ENCODE assay signal across 22 cellular contexts in the genomic region with DNA sequence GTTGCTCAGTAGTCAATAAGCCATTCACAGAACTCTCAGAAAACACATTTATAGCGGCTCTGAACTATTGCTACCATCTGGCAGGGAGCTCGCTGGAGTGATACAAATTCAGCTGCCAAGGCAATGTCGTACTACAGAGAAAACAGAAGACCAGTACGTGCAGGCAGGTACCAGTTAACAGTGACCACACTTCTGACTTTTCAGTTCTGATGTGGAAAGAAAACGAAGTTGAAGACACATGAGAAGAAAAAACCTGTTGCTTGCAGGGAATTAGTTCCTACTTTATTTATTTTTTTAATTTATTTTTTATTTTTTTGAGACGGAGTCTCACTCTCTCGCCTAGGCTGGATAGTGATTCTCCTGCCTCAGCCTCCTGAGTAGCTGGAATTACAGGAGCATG.
DNase-seq lines count a peak whose midpoint lies in the region; ATAC-seq, FAIRE-seq and TF ChIP-seq lines count a peak whose summit lies in the region.
"Had no signal": no experiment of that assay in that cellular context is flagged by ENCODE, and none has a peak within 500 bp of the region (broad histone marks: within the 10 kb centered on the region; RNA-seq: fewer than 3 reads in every experiment).

No MANE protein-coding gene starts in this region.

- POLR2A ChIA-PET in HEK293 (lab: Yijun Ruan, JAX), result no interaction called here

- CTCF ChIA-PET in HEK293 (lab: Yijun Ruan, JAX), result interaction anchor here (0.6 to 1.0 kb wide), 2 partner anchors 168 to 710 kb away, joined by 3 to 5 read pairs; no protein-coding TSS in a partner anchor

- TF ChIP-seq CTCF in HEK293 (tag by site-specific recombination; IDR thresholded peaks at IDR 0.05) (no peak), coronary artery (IDR thresholded peaks at IDR 0.05) (no peak)

- H3K4me3 ChIP-seq in HEK293 (ENCODE audit: low read depth, low read length) (no peak overlapping the region), coronary artery (no peak overlapping the region)
- H3K4me3 ChIP-seq: BLaER1, GM23338 had no signal

- H3K4me1 ChIP-seq in HEK293 (ENCODE audit: control insufficient read depth, insufficient read depth, low read length), result no peaks in the 10 kb centered on the region
- H3K4me1 ChIP-seq: BLaER1 had no signal

- H3K9me3 Mint-ChIP-seq in stimulated activated naive CD8-positive, alpha-beta T cell treated with anti-CD3 and anti-CD28 coated beads, Interleukin-15, amount 100 ng/mL, for 72 hours, result no peaks in the 10 kb centered on the region
- H3K9me3 Mint-ChIP-seq: CD4-positive, CD25-positive, alpha-beta regulatory T cell; CD8-positive, alpha-beta T cell; GM23338; H9; HFFc6 had no signal

- H3K27ac ChIP-seq in HEK293 (ENCODE audit: extremely low read depth, low read depth, low read length), result no peak overlapping the region
- no peak overlapping the region for H3K27ac ChIP-seq in coronary artery
- H3K27ac ChIP-seq: 22Rv1, BLaER1, C4-2B had no signal

- DNase-seq in DMS 273 (lab: John Stamatoyannopoulos, UW; ENCODE audit: unreplicated experiment) (peak; percentile 25), DMS 273 treated with DMSO at 0.1 percent for 48 hours (lab: John Stamatoyannopoulos, UW) (no peak), coronary artery (ENCODE audit: low spot score) (peak; percentile 5), frontal cortex (ENCODE audit: low spot score in 2 of 2) (no peak)
- DNase-seq in stimulated activated naive CD8-positive, alpha-beta T cell treated with anti-CD3 and anti-CD28 coated beads, Interleukin-15, amount 100 ng/mL, for 72 hours, result no peak
- DNase-seq: Caco-2; CD4-positive, CD25-positive, alpha-beta regulatory T cell; CD8-positive, alpha-beta T cell; DMS53; DMS79 treated with DMSO at 0.1 percent for 48 hours; GF-D8; H9; HFFc6 had no signal

- no peaks in the 10 kb centered on the region for H3K9me3 ChIP-seq in HEK293 (ENCODE audit: control insufficient read depth, insufficient read depth, low read depth, low read length)
- H3K9me3 ChIP-seq: BLaER1, Caco-2 had no signal

- no peaks in the 10 kb centered on the region for H3K27me3 Mint-ChIP-seq in stimulated activated naive CD8-positive, alpha-beta T cell treated with anti-CD3 and anti-CD28 coated beads, Interleukin-15, amount 100 ng/mL, for 72 hours
- H3K27me3 Mint-ChIP-seq: B cell had no signal

- no peak for ATAC-seq in stimulated activated naive CD8-positive, alpha-beta T cell treated with anti-CD3 and anti-CD28 coated beads, Interleukin-15, amount 100 ng/mL, for 72 hours
- ATAC-seq: CD8-positive, alpha-beta T cell; GM23338 had no signal

- no peak for FAIRE-seq in frontal cortex (lab: Jason Lieb, UNC)
- FAIRE-seq: A204.1, GM12891, GM18507 had no signal

- H3K27ac Mint-ChIP-seq in stimulated activated naive CD8-positive, alpha-beta T cell treated with anti-CD3 and anti-CD28 coated beads, Interleukin-15, amount 100 ng/mL, for 72 hours, result no peak overlapping the region
- H3K27ac Mint-ChIP-seq: B cell; CD4-positive, CD25-positive, alpha-beta regulatory T cell; CD8-positive, alpha-beta T cell; H9 had no signal

- H3K36me3 ChIP-seq in HEK293 (ENCODE audit: control insufficient read depth in 2 of 2, insufficient read depth in 1 of 2, low read length in 2 of 2), result peaks cover 4 to 30% of the 10 kb centered on the region in 2 experiments; a peak in 2 of 3 replicates

- H3K4me1 Mint-ChIP-seq in stimulated activated naive CD8-positive, alpha-beta T cell treated with anti-CD3 and anti-CD28 coated beads, Interleukin-15, amount 100 ng/mL, for 72 hours, result peaks cover 15% of the 10 kb centered on the region
- H3K4me1 Mint-ChIP-seq: B cell, GM23338 had no signal

- H3K4me3 Mint-ChIP-seq in stimulated activated naive CD8-positive, alpha-beta T cell treated with anti-CD3 and anti-CD28 coated beads, Interleukin-15, amount 100 ng/mL, for 72 hours, result no peak overlapping the region
- H3K4me3 Mint-ChIP-seq: B cell; CD4-positive, CD25-positive, alpha-beta regulatory T cell; CD8-positive, alpha-beta T cell; GM23338; H9 had no signal

TF ChIP-seq in HEK293, 187 proteins besides CTCF, POLR2A, EP300 and RAD21:
- TF ChIP-seq FEZF1 (tag by site-specific recombination; IDR thresholded peaks at IDR 0.05) (no peak), KLF16 (tag by site-specific recombination; IDR thresholded peaks at IDR 0.05) (no peak), SCRT2 (tag by site-specific recombination; IDR thresholded peaks at IDR 0.05) (peak; percentile 69)

Comparison
In these comparisons a context has a peak if more than half of its experiments do, and no peak if none do; other contexts are left out.
1. DNase-seq: peak in DMS 273 (single experiment) and coronary artery (single experiment); none in DMS 273 treated with DMSO at 0.1 percent for 48 hours (single experiment), frontal cortex (0 of 2) and stimulated activated naive CD8-positive, alpha-beta T cell treated with anti-CD3 and anti-CD28 coated beads, Interleukin-15, amount 100 ng/mL, for 72 hours (0 of 2).